Comparison of ENCODE assay signal across 10 cellular contexts in the genomic region with DNA sequence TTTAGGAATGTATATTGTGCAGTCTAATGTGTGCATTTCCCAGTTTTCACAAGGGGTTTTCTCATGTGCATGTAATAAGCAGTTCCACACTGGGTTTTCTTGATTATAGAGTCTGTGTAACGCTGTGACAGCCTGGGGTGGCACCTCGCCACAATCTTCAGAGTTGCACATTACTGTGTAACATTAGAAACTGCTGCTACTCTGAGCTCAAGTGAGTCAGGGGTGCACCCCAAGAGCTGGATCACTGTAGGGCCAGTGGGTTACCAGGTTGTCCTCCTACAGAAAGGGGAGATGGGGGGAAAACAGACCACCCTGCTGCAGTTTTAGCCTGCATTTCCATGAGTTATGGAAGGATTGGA.
DNase-seq lines count a peak whose midpoint lies in the region; ATAC-seq and TF ChIP-seq lines count a peak whose summit lies in the region.
"Had no signal": no experiment of that assay in that cellular context is flagged by ENCODE, and none has a peak within 500 bp of the region (broad histone marks: within the 10 kb centered on the region; RNA-seq: fewer than 3 reads in every experiment).

No MANE protein-coding gene starts in this region.

- TF ChIP-seq CTCF in IMR-90 (conservative IDR thresholded peaks at IDR 0.05; ENCODE audit: low read depth, low read length) (no peak), uterus (IDR thresholded peaks at IDR 0.05) (no peak)

- dilution Hi-C loops in IMR-90 (cut with HindIII; ENCODE audit: low sequenced_read_pairs, unreplicated experiment) = no loop called here

- no peak for TF ChIP-seq RAD21 in IMR-90 (IDR thresholded peaks at IDR 0.05; ENCODE audit: low read length)

- TF ChIP-seq POLR2A in IMR-90 (IDR thresholded peaks at IDR 0.05; ENCODE audit: low read depth, low read length) = no peak
- TF ChIP-seq POLR2A in uterus (IDR thresholded peaks at IDR 0.05) = no peak

- H3K4me1 Mint-ChIP-seq in activated naive CD4-positive, alpha-beta T cell treated with anti-CD3 and anti-CD28 coated beads, Interleukin-2, amount 50 U/mL, for 24 hours = peaks cover 47% of the 10 kb centered on the region
- peaks cover 34 to 38% of the 10 kb centered on the region in 2 donors for H3K4me1 Mint-ChIP-seq in effector memory CD8-positive, alpha-beta T cell (ENCODE audit: low read depth in 2 of 2)

- POLR2A ChIA-PET in IMR-90 (lab: Charles Lee; ENCODE audit: unreplicated experiment) = no interaction called here

- no TSS peak for BruUV-seq in IMR-90 (replicated peaks; lab: Mats Ljungman, UMichigan)

- peak overlapping the region in 1 of 2 experiments; percentile 19; a peak in 2 of 4 replicates for H4K8ac ChIP-seq in IMR-90 (ENCODE audit: low read depth in 2 of 2, low read length in 2 of 2)

- peak overlapping the region; percentile 60 for H3K4me3 Mint-ChIP-seq in activated naive CD4-positive, alpha-beta T cell treated with anti-CD3 and anti-CD28 coated beads, Interleukin-2, amount 50 U/mL, for 24 hours
- peak overlapping the region; percentile 75 to 80 for H3K4me3 Mint-ChIP-seq in effector memory CD8-positive, alpha-beta T cell

- peak overlapping the region; percentile 46 for H3K27ac Mint-ChIP-seq in activated naive CD4-positive, alpha-beta T cell treated with anti-CD3 and anti-CD28 coated beads, Interleukin-2, amount 50 U/mL, for 24 hours
- H3K27ac Mint-ChIP-seq in effector memory CD8-positive, alpha-beta T cell = peak overlapping the region; percentile 88 to 90

- H2BK120ac ChIP-seq in IMR-90 (ENCODE audit: low read depth, low read length) = no peak overlapping the region

- no CpG with 5 or more reads among the region's 2 CpGs for WGBS in IMR-90 (ENCODE audit: extremely low coverage in 2 of 2, insufficient read length in 1 of 2), 2 experiments

- no peak overlapping the region for H3K56ac ChIP-seq in IMR-90 (ENCODE audit: extremely low read depth, insufficient read depth, low read length)

- H3K36me3 ChIP-seq in IMR-90 (ENCODE audit: control insufficient read depth, insufficient read depth, low read length) = peaks cover 7% of the 10 kb centered on the region
- H3K36me3 ChIP-seq in uterus = no peaks in the 10 kb centered on the region

- intact Hi-C loops in IMR-90 (cut with micrococcal nuclease) = no loop called here
- intact Hi-C loops in uterus (cut with DNase I; ENCODE audit: low total_unique reads) = loop anchor here (10.0 kb wide), 1 partner anchor 132 kb away; a partner anchor contains a TSS

- no peak overlapping the region for H4K91ac ChIP-seq in IMR-90 (ENCODE audit: insufficient read depth, low read depth, low read length)

- no peak overlapping the region; the same call in 1 of the 2 replicates for H3K14ac ChIP-seq in IMR-90 (replicated peaks; ENCODE audit: low read depth, low read length)

- no peaks in the 10 kb centered on the region for H3K27me3 ChIP-seq in IMR-90 (ENCODE audit: control insufficient read depth, insufficient read depth, low read length)
- no peaks in the 10 kb centered on the region for H3K27me3 ChIP-seq in uterus
- H3K27me3 ChIP-seq: foreskin keratinocyte had no signal

- no peak for DNase-seq in activated naive CD4-positive, alpha-beta T cell treated with anti-CD3 and anti-CD28 coated beads, Interleukin-2, amount 50 U/mL, for 16 hours
- DNase-seq in IMR-90 = peak; percentile 34
- no peak for DNase-seq in effector memory CD8-positive, alpha-beta T cell
- DNase-seq in uterus = no peak
- DNase-seq in NCI-H2171 (lab: John Stamatoyannopoulos, UW) = no peak
- DNase-seq in HUDEP-2 (lab: John Stamatoyannopoulos, UW; ENCODE audit: unreplicated experiment in 76 of 76) = no peak
- no peak for DNase-seq in substantia nigra (lab: John Stamatoyannopoulos, UW)
- DNase-seq: foreskin keratinocyte, NCI-H2107 had no signal

- peaks cover 25% of the 10 kb centered on the region for H3K9me1 ChIP-seq in IMR-90 (ENCODE audit: insufficient read depth, low read length)

- H3K27ac ChIP-seq in IMR-90 (ENCODE audit: insufficient read depth, low read length) (no peak overlapping the region), uterus (peak overlapping the region; percentile 35 to 39), substantia nigra (ENCODE audit: low read depth, low read length, poor library complexity, severe bottlenecking) (no peak overlapping the region)
- H3K27ac ChIP-seq: foreskin keratinocyte had no signal

- H2BK20ac ChIP-seq in IMR-90 (ENCODE audit: low read depth, low read length) = no peak overlapping the region

- no peaks in the 10 kb centered on the region for H3K9me3 Mint-ChIP-seq in activated naive CD4-positive, alpha-beta T cell treated with anti-CD3 and anti-CD28 coated beads, Interleukin-2, amount 50 U/mL, for 24 hours
- no peaks in the 10 kb centered on the region for H3K9me3 Mint-ChIP-seq in effector memory CD8-positive, alpha-beta T cell

- no peak overlapping the region for H2BK15ac ChIP-seq in IMR-90 (ENCODE audit: low read depth, low read length)

- no peaks in the 10 kb centered on the region for H3K9me3 ChIP-seq in IMR-90 (ENCODE audit: control insufficient read depth, insufficient read depth, low read length)
- H3K9me3 ChIP-seq in uterus = no peaks in the 10 kb centered on the region

- H3K4ac ChIP-seq in IMR-90 (ENCODE audit: low read depth, low read length) = 0 out of 2 replicates have a peak overlapping the region, but pooled peaks have one; percentile 5

- H3K79me1 ChIP-seq in IMR-90 (ENCODE audit: low read depth in 1 of 2, low read length in 2 of 2) = peaks cover 41 to 72% of the 10 kb centered on the region in 2 experiments

- ATAC-seq in IMR-90 (ENCODE audit: low read depth) = peak; percentile 57
- peak; percentile 60 for ATAC-seq in effector memory CD8-positive, alpha-beta T cell (replicated peaks)
- ATAC-seq: foreskin keratinocyte had no signal

- H4K20me1 ChIP-seq in IMR-90 (ENCODE audit: insufficient read depth, low read length) = peaks cover 17% of the 10 kb centered on the region; the same call in 1 of the 2 replicates

- H4K5ac ChIP-seq in IMR-90 (ENCODE audit: low read depth, low read length) = no peak overlapping the region

- no peak overlapping the region for H3K18ac ChIP-seq in IMR-90 (ENCODE audit: low read depth, low read length)

- H2AFZ ChIP-seq in IMR-90 (replicated peaks; ENCODE audit: low read length, poor library complexity) = no peak overlapping the region

- no peak overlapping the region for H2AK5ac ChIP-seq in IMR-90 (ENCODE audit: low read depth, low read length)

- H3K23ac ChIP-seq in IMR-90 (ENCODE audit: low read depth, low read length) = no peak overlapping the region

- H3K27me3 Mint-ChIP-seq in activated naive CD4-positive, alpha-beta T cell treated with anti-CD3 and anti-CD28 coated beads, Interleukin-2, amount 50 U/mL, for 24 hours = no peaks in the 10 kb centered on the region
- H3K27me3 Mint-ChIP-seq in effector memory CD8-positive, alpha-beta T cell = no peaks in the 10 kb centered on the region

- peaks cover 21% of the 10 kb centered on the region for H3K36me3 Mint-ChIP-seq in activated naive CD4-positive, alpha-beta T cell treated with anti-CD3 and anti-CD28 coated beads, Interleukin-2, amount 50 U/mL, for 24 hours
- no peaks in the 10 kb centered on the region for H3K36me3 Mint-ChIP-seq in effector memory CD8-positive, alpha-beta T cell (ENCODE audit: insufficient read depth)

- peaks cover 12% of the 10 kb centered on the region for H3K4me1 ChIP-seq in IMR-90 (ENCODE audit: control insufficient read depth, insufficient read depth, low read length)
- peaks cover 5 to 9% of the 10 kb centered on the region in 2 donors for H3K4me1 ChIP-seq in uterus
- H3K4me1 ChIP-seq: foreskin keratinocyte had no signal

- CTCF ChIA-PET in IMR-90 (lab: Yijun Ruan, JAX) = no interaction called here

- H2BK5ac ChIP-seq in IMR-90 (ENCODE audit: low read depth, low read length, poor library complexity, severe bottlenecking) = no peak overlapping the region

- peak overlapping the region; percentile 25; the same call in 1 of the 2 replicates for H3K4me2 ChIP-seq in IMR-90 (ENCODE audit: low read depth, low read length)

- in situ Hi-C loops in IMR-90 (cut with MboI; ENCODE audit: low sequenced_read_pairs) = no loop called here

- H3K4me3 ChIP-seq in IMR-90 (ENCODE audit: insufficient read depth, low read depth, low read length) (no peak overlapping the region), uterus (no peak overlapping the region)

- H3K9ac ChIP-seq in IMR-90 (ENCODE audit: low read depth, low read length) = no peak overlapping the region

- peak overlapping the region; percentile 10 for H2AK9ac ChIP-seq in IMR-90 (replicated peaks; ENCODE audit: low read depth, low read length, poor library complexity)

TF ChIP-seq in IMR-90, 13 proteins besides CTCF, POLR2A, EP300 and RAD21:
- TF ChIP-seq, protein P1, sequence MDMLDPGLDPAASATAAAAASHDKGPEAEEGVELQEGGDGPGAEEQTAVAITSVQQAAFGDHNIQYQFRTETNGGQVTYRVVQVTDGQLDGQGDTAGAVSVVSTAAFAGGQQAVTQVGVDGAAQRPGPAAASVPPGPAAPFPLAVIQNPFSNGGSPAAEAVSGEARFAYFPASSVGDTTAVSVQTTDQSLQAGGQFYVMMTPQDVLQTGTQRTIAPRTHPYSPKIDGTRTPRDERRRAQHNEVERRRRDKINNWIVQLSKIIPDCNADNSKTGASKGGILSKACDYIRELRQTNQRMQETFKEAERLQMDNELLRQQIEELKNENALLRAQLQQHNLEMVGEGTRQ (IDR thresholded peaks at IDR 0.05; ENCODE audit: low read depth, low read length) = no peak
- TF ChIP-seq RCOR1 (IDR thresholded peaks at IDR 0.05; ENCODE audit: insufficient replicate concordance, low read length) = no peak
- TF ChIP-seq, protein P2, sequence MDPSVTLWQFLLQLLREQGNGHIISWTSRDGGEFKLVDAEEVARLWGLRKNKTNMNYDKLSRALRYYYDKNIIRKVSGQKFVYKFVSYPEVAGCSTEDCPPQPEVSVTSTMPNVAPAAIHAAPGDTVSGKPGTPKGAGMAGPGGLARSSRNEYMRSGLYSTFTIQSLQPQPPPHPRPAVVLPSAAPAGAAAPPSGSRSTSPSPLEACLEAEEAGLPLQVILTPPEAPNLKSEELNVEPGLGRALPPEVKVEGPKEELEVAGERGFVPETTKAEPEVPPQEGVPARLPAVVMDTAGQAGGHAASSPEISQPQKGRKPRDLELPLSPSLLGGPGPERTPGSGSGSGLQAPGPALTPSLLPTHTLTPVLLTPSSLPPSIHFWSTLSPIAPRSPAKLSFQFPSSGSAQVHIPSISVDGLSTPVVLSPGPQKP (IDR thresholded peaks at IDR 0.05; ENCODE audit: borderline replicate concordance, low read depth, low read length) = no peak
- TF ChIP-seq MAFK (IDR thresholded peaks at IDR 0.05; ENCODE audit: low read depth, low read length) = no peak
- no peak for TF ChIP-seq FOS (IDR thresholded peaks at IDR 0.05; ENCODE audit: low read depth, low read length)
- no peak for TF ChIP-seq CEBPB (IDR thresholded peaks at IDR 0.05; ENCODE audit: low read depth, low read length)

Comparison
In these comparisons a context has a peak if more than half of its experiments do, and no peak if none do; other contexts are left out.
1. H3K27ac ChIP-seq: peak in uterus (2 of 2); none in IMR-90 (single experiment) and substantia nigra (single experiment).